15 cellular contexts compared by ENCODE assay signal in the genomic region with DNA sequence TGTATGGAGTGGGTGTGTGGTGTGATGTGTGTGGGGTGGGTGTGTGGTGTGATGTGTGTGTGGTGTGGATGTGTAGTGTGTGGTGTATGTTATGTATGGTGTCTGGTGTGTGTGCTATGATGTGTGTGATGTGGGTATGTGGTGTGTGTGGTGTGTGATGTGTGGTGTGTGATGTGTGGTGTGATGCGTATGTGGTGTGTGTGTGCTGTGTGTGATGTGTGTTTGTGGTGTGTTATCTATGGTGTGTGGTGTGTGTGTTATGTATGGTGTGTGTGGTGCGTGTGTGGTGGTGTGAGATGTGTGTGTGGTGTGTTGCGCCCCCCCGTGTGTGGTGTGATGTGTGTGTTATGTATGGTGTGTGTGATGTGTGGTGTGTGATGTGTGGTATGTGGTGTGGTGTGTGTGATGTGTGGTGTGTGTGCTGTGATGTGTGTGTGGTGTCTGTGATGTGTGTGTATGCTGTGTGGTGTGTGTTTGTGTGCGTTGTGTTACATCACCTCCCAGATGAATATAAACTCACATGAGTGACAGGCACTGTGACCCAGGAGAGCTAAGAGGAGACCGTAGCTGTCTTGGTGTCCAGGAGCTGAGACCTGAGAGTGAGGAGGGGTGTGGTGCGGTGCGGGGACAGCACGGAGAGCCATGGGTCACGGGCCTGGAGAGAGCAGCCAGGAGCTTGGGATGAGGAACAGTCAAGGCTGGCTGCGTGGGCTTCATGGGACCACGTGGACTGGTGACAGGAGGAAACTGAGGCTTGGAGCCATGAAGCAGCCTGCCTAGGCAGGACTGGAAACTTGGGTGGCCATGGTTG. TPM values are rescaled to one million over a fixed set of nuclear protein-coding genes. Genes with fewer than 3 reads are reported as not detected.
DNase-seq lines count a peak whose midpoint lies in the region; ATAC-seq and TF ChIP-seq lines count a peak whose summit lies in the region.
"Had no signal": no experiment of that assay in that cellular context is flagged by ENCODE, and none has a peak within 500 bp of the region (broad histone marks: within the 10 kb centered on the region; RNA-seq: fewer than 3 reads in every experiment).

No MANE protein-coding gene starts in this region.

- H3K27me3 Mint-ChIP-seq in activated naive CD8-positive, alpha-beta T cell treated with anti-CD3 and anti-CD28 coated beads, Interleukin-2, amount 10 ng/mL, durations not matched to agents 7 days and 5 days: peaks cover 16% of the 10 kb centered on the region
- peaks cover 21% of the 10 kb centered on the region for H3K27me3 Mint-ChIP-seq in activated naive CD8-positive, alpha-beta T cell treated with anti-CD3 and anti-CD28 coated beads for 36 hours
- H3K27me3 Mint-ChIP-seq in type B pancreatic cell: peaks cover 38% of the 10 kb centered on the region
- H3K27me3 Mint-ChIP-seq in activated CD4-positive, alpha-beta T cell treated with anti-CD3 and anti-CD28 coated beads, Interleukin-2, amount 10 ng/mL, durations not matched to agents 7 days and 5 days: peaks cover 3% of the 10 kb centered on the region

- DNase-seq in activated naive CD8-positive, alpha-beta T cell treated with anti-CD3 and anti-CD28 coated beads, Interleukin-2, amount 10 ng/mL, durations not matched to agents 7 days and 5 days: peak; percentile 17
- no peak for DNase-seq in activated naive CD8-positive, alpha-beta T cell treated with anti-CD3 and anti-CD28 coated beads for 36 hours
- DNase-seq in NAMALWA (ENCODE audit: low spot score) (peak; percentile 42), erythroblast (lab: John Stamatoyannopoulos, UW) (peak; percentile 10 to 48), type B pancreatic cell (ENCODE audit: extremely low spot score, unreplicated experiment) (peak; percentile 4), NOMO-1 treated with DMSO at 0.1 percent for 48 hours (lab: John Stamatoyannopoulos, UW; ENCODE audit: unreplicated experiment) (no peak), kidney tubule cell (ENCODE audit: low spot score) (no peak)
- no peak for DNase-seq in activated CD4-positive, alpha-beta T cell treated with anti-CD3 and anti-CD28 coated beads, Interleukin-2, amount 10 ng/mL, durations not matched to agents 7 days and 5 days
- DNase-seq: AML-193, dermis blood vessel endothelial cell, esophagus squamous epithelium, GOT3, Kasumi-1, NCI-H1436 treated with DMSO at 0.1 percent for 48 hours had no signal

- peaks cover 2% of the 10 kb centered on the region for H3K4me1 Mint-ChIP-seq in activated naive CD8-positive, alpha-beta T cell treated with anti-CD3 and anti-CD28 coated beads, Interleukin-2, amount 10 ng/mL, durations not matched to agents 7 days and 5 days
- no peaks in the 10 kb centered on the region for H3K4me1 Mint-ChIP-seq in activated naive CD8-positive, alpha-beta T cell treated with anti-CD3 and anti-CD28 coated beads for 36 hours
- no peaks in the 10 kb centered on the region for H3K4me1 Mint-ChIP-seq in type B pancreatic cell (ENCODE audit: unreplicated experiment)
- no peaks in the 10 kb centered on the region for H3K4me1 Mint-ChIP-seq in activated CD4-positive, alpha-beta T cell treated with anti-CD3 and anti-CD28 coated beads, Interleukin-2, amount 10 ng/mL, durations not matched to agents 7 days and 5 days

- no peaks in the 10 kb centered on the region for H3K36me3 Mint-ChIP-seq in activated naive CD8-positive, alpha-beta T cell treated with anti-CD3 and anti-CD28 coated beads, Interleukin-2, amount 10 ng/mL, durations not matched to agents 7 days and 5 days
- H3K36me3 Mint-ChIP-seq in activated naive CD8-positive, alpha-beta T cell treated with anti-CD3 and anti-CD28 coated beads for 36 hours: no peaks in the 10 kb centered on the region
- H3K36me3 Mint-ChIP-seq in type B pancreatic cell: no peaks in the 10 kb centered on the region
- no peaks in the 10 kb centered on the region for H3K36me3 Mint-ChIP-seq in activated CD4-positive, alpha-beta T cell treated with anti-CD3 and anti-CD28 coated beads, Interleukin-2, amount 10 ng/mL, durations not matched to agents 7 days and 5 days (ENCODE audit: low read depth)
- H3K36me3 Mint-ChIP-seq: activated naive CD8-positive, alpha-beta T cell had no signal

- no peak overlapping the region for H3K27ac Mint-ChIP-seq in activated naive CD8-positive, alpha-beta T cell treated with anti-CD3 and anti-CD28 coated beads, Interleukin-2, amount 10 ng/mL, durations not matched to agents 7 days and 5 days
- no peak overlapping the region for H3K27ac Mint-ChIP-seq in activated naive CD8-positive, alpha-beta T cell treated with anti-CD3 and anti-CD28 coated beads for 36 hours
- no peak overlapping the region for H3K27ac Mint-ChIP-seq in type B pancreatic cell
- H3K27ac Mint-ChIP-seq in activated CD4-positive, alpha-beta T cell treated with anti-CD3 and anti-CD28 coated beads, Interleukin-2, amount 10 ng/mL, durations not matched to agents 7 days and 5 days: no peak overlapping the region
- H3K27ac Mint-ChIP-seq: activated naive CD8-positive, alpha-beta T cell had no signal

- H3K4me3 Mint-ChIP-seq in activated naive CD8-positive, alpha-beta T cell treated with anti-CD3 and anti-CD28 coated beads, Interleukin-2, amount 10 ng/mL, durations not matched to agents 7 days and 5 days: no peak overlapping the region
- H3K4me3 Mint-ChIP-seq in activated naive CD8-positive, alpha-beta T cell treated with anti-CD3 and anti-CD28 coated beads for 36 hours: no peak overlapping the region
- H3K4me3 Mint-ChIP-seq in type B pancreatic cell: no peak overlapping the region
- no peak overlapping the region for H3K4me3 Mint-ChIP-seq in activated CD4-positive, alpha-beta T cell treated with anti-CD3 and anti-CD28 coated beads, Interleukin-2, amount 10 ng/mL, durations not matched to agents 7 days and 5 days
- H3K4me3 Mint-ChIP-seq: activated naive CD8-positive, alpha-beta T cell had no signal

- no peak for ATAC-seq in activated naive CD8-positive, alpha-beta T cell treated with anti-CD3 and anti-CD28 coated beads, Interleukin-2, amount 10 ng/mL, durations not matched to agents 7 days and 5 days (ENCODE audit: low read depth)

- H3K9me3 Mint-ChIP-seq in activated naive CD8-positive, alpha-beta T cell treated with anti-CD3 and anti-CD28 coated beads, Interleukin-2, amount 10 ng/mL, durations not matched to agents 7 days and 5 days: no peaks in the 10 kb centered on the region
- no peaks in the 10 kb centered on the region for H3K9me3 Mint-ChIP-seq in activated naive CD8-positive, alpha-beta T cell treated with anti-CD3 and anti-CD28 coated beads for 36 hours
- no peaks in the 10 kb centered on the region for H3K9me3 Mint-ChIP-seq in type B pancreatic cell
- no peaks in the 10 kb centered on the region for H3K9me3 Mint-ChIP-seq in activated CD4-positive, alpha-beta T cell treated with anti-CD3 and anti-CD28 coated beads, Interleukin-2, amount 10 ng/mL, durations not matched to agents 7 days and 5 days

- no peak for TF ChIP-seq POLR2A in erythroblast (IDR thresholded peaks at IDR 0.05; ENCODE audit: low read length)

- POLR2A ChIA-PET in activated naive CD8-positive, alpha-beta T cell treated with anti-CD3 and anti-CD28 coated beads, Interleukin-2, amount 10 ng/mL, durations not matched to agents 7 days and 5 days (lab: Charles Lee): no interaction called here
- POLR2A ChIA-PET in activated CD4-positive, alpha-beta T cell treated with anti-CD3 and anti-CD28 coated beads, Interleukin-2, amount 10 ng/mL, durations not matched to agents 7 days and 5 days (lab: Charles Lee): no interaction called here

- CTCF ChIA-PET in activated CD4-positive, alpha-beta T cell treated with anti-CD3 and anti-CD28 coated beads, Interleukin-2, amount 10 ng/mL, durations not matched to agents 7 days and 5 days (lab: Charles Lee): no interaction called here

- no peak for TF ChIP-seq CTCF in type B pancreatic cell (conservative IDR thresholded peaks at IDR 0.05)

RNA-seq across cellular contexts. Expression of gene DLGAP4, which starts 8.8 kb away (rescaled TPM):
- total RNA-seq in activated naive CD8-positive, alpha-beta T cell treated with anti-CD3 and anti-CD28 coated beads, Interleukin-2, amount 10 ng/mL, durations not matched to agents 7 days and 5 days: 10 to 100 TPM; 27.0 to 27.5 TPM
- 10 to 100 TPM; 10.5 to 14.6 TPM for total RNA-seq in activated naive CD8-positive, alpha-beta T cell treated with anti-CD3 and anti-CD28 coated beads for 36 hours
- total RNA-seq in type B pancreatic cell (ENCODE audit: low replicate concordance): 78.0 and 79.8 TPM in 2 replicates
- 10 to 100 TPM; 26.2 to 29.5 TPM for total RNA-seq in activated CD4-positive, alpha-beta T cell treated with anti-CD3 and anti-CD28 coated beads, Interleukin-2, amount 10 ng/mL, durations not matched to agents 7 days and 5 days

Comparison
In these comparisons a context has a peak if more than half of its experiments do, and no peak if none do; other contexts are left out.
1. DNase-seq: peak in activated naive CD8-positive, alpha-beta T cell treated with anti-CD3 and anti-CD28 coated beads, Interleukin-2, amount 10 ng/mL, durations not matched to agents 7 days and 5 days (single experiment), NAMALWA (single experiment), erythroblast (2 of 2) and type B pancreatic cell (single experiment); none in activated naive CD8-positive, alpha-beta T cell treated with anti-CD3 and anti-CD28 coated beads for 36 hours (single experiment), NOMO-1 treated with DMSO at 0.1 percent for 48 hours (single experiment), kidney tubule cell (single experiment) and activated CD4-positive, alpha-beta T cell treated with anti-CD3 and anti-CD28 coated beads, Interleukin-2, amount 10 ng/mL, durations not matched to agents 7 days and 5 days (single experiment).